Comparison of ENCODE assay signal across 22 cellular contexts in the genomic region with DNA sequence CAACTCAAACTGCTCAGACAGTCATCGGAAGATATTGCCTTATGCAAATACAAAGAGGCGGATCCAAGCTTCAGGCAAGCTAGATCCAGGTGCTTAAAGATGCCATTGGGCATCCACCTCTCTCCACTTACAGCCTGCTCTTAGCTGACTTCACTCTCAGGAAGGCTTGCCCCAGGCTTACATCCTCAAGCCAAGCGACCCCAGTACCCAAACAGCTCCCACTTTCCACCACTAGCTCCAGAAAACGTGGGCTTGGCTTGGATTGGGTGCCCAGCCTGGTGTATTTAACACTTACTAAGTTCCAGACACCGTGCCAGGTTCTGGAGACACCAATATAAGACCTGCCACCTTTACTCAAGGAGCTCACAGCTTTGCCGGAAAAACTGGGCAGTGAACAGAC.
"Had no signal": no experiment of that assay in that cellular context is flagged by ENCODE, and none has a peak within 500 bp of the region (broad histone marks: within the 10 kb centered on the region; RNA-seq: fewer than 3 reads in every experiment).

No MANE protein-coding gene starts in this region.

- H3K9me3 ChIP-seq: heart right ventricle, psoas muscle, suprapubic skin, thyroid gland had no signal

- H3K36me3 Mint-ChIP-seq: naive B cell, type B pancreatic cell had no signal

- ATAC-seq: esophagus mucosa, heart right ventricle, left cardiac atrium, left ventricle myocardium superior, psoas muscle had no signal

- H3K27ac Mint-ChIP-seq: naive B cell, type B pancreatic cell had no signal

- H3K27me3 ChIP-seq: thyroid gland had no signal

- DNase-seq: cortex of kidney; effector CD8-positive, alpha-beta T cell; heart right ventricle; hypothalamus; left cardiac atrium; left ventricle myocardium superior; mesenchymal stem cell; naive B cell; occipital lobe; psoas muscle; retina; small intestine; stimulated activated CD4-positive, alpha-beta T cell treated with anti-CD3 and anti-CD28 coated beads, Interleukin-2, amount 100 ng/mL, for 48 hours; stimulated activated naive CD4-positive, alpha-beta T cell treated with Interleukin-2 at 50 U/mL for 16 hours; thyroid gland had no signal

- H3K36me3 ChIP-seq: heart right ventricle, suprapubic skin, thyroid gland had no signal

- H3K4me3 Mint-ChIP-seq: naive B cell, nephron, type B pancreatic cell had no signal

- H3K4me3 ChIP-seq: dorsolateral prefrontal cortex, heart right ventricle, lung, psoas muscle, suprapubic skin, thyroid gland had no signal

- H3K27ac ChIP-seq: dorsolateral prefrontal cortex, heart right ventricle, parathyroid adenoma, psoas muscle, suprapubic skin, thyroid gland had no signal

- H3K9ac ChIP-seq: parathyroid adenoma had no signal

- H3K4me1 ChIP-seq: heart right ventricle, parathyroid adenoma, psoas muscle, suprapubic skin, thyroid gland had no signal

- H3K9me3 Mint-ChIP-seq: nephron, type B pancreatic cell had no signal

- H3K4me1 Mint-ChIP-seq: naive B cell had no signal
